Comparison of ENCODE assay signal across 18 cellular contexts in the genomic region with DNA sequence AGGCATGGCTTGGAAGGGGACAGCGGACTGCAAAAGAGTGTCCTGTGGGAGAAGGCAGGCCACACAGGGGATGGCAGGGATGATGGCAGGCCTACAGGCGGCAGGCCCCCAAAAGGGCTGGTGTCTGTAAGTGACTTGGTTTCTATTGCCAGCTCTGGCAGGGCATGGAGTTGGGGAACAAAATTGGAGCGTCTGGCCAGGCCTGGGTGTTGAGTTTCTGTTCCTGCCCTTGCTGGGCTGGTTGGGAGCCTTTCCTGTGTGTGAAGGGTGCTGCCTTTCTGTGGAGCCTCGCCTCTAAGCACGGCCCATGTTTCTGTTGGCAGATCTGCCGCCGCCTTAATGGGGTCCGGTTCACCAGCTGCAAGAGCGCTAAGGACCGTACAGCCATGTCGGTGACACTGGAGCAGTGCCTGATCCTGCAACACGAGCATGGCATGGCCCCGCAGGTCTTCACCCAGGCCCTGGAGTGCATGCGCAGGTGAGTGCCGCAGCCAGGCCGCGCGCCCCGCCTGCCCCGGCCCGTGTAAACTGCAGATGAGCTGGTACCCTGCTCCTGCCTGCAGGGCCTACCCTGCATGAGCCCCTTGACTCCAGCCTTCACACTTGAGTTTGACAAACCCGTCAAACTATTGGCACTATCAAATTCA. TPM values are rescaled to one million over a fixed set of nuclear protein-coding genes. Genes with fewer than 3 reads are reported as not detected.
DNase-seq lines count a peak whose midpoint lies in the region; ATAC-seq and TF ChIP-seq lines count a peak whose summit lies in the region.
"Had no signal": no experiment of that assay in that cellular context is flagged by ENCODE, and none has a peak within 500 bp of the region (broad histone marks: within the 10 kb centered on the region; RNA-seq: fewer than 3 reads in every experiment).

No MANE protein-coding gene starts in this region.

- no peaks in the 10 kb centered on the region for H3K9me3 ChIP-seq in left ventricle myocardium inferior (replicated peaks)

- no peaks in the 10 kb centered on the region for H3K9me3 Mint-ChIP-seq in activated CD4-positive, alpha-beta T cell treated with anti-CD3 and anti-CD28 coated beads, Interleukin-2, amount 10 ng/mL, durations not matched to agents 24 days and 14 days
- H3K9me3 Mint-ChIP-seq in stimulated activated effector memory CD8-positive, alpha-beta T cell treated with anti-CD3 and anti-CD28 coated beads, Interleukin-12 subunit alpha, Interleukin-12 subunit beta, amount 100 ng/mL, for 72 hours = no peaks in the 10 kb centered on the region
- H3K9me3 Mint-ChIP-seq: HFFc6 had no signal

- peaks cover 50% of the 10 kb centered on the region for H3K36me3 Mint-ChIP-seq in activated CD4-positive, alpha-beta T cell treated with anti-CD3 and anti-CD28 coated beads, Interleukin-2, amount 10 ng/mL, durations not matched to agents 24 days and 14 days (ENCODE audit: low read depth)
- H3K36me3 Mint-ChIP-seq in stimulated activated effector memory CD8-positive, alpha-beta T cell treated with anti-CD3 and anti-CD28 coated beads, Interleukin-12 subunit alpha, Interleukin-12 subunit beta, amount 100 ng/mL, for 72 hours = peaks cover 87% of the 10 kb centered on the region

- no CpG with 5 or more reads among the region's 22 CpGs for WGBS in mesendoderm (ENCODE audit: extremely low coverage, insufficient coverage, low lambda C conversion rate)

- H2BK5ac ChIP-seq in mesendoderm (ENCODE audit: low read length) = no peak overlapping the region

- H3K4me3 ChIP-seq in left ventricle myocardium inferior (no peak overlapping the region), mesendoderm (ENCODE audit: low read length) (no peak overlapping the region)

- H3K4me3 Mint-ChIP-seq in activated CD4-positive, alpha-beta T cell treated with anti-CD3 and anti-CD28 coated beads, Interleukin-2, amount 10 ng/mL, durations not matched to agents 24 days and 14 days = no peak overlapping the region
- no peak overlapping the region for H3K4me3 Mint-ChIP-seq in stimulated activated effector memory CD8-positive, alpha-beta T cell treated with anti-CD3 and anti-CD28 coated beads, Interleukin-12 subunit alpha, Interleukin-12 subunit beta, amount 100 ng/mL, for 72 hours
- H3K4me3 Mint-ChIP-seq: CD14-positive monocyte, HFFc6 had no signal

- H3K4ac ChIP-seq in mesendoderm (ENCODE audit: low read depth, low read length) = no peak overlapping the region

- H3K36me3 ChIP-seq in left ventricle myocardium inferior (peaks cover 77% of the 10 kb centered on the region), mesendoderm (ENCODE audit: control insufficient read depth, insufficient read depth, low read length) (peaks cover 4% of the 10 kb centered on the region)

- no peak overlapping the region for H3K18ac ChIP-seq in mesendoderm (ENCODE audit: low read length)

- no peaks in the 10 kb centered on the region for H3K79me1 ChIP-seq in mesendoderm (ENCODE audit: low read length)

- no peak overlapping the region for H2BK15ac ChIP-seq in mesendoderm (replicated peaks; ENCODE audit: low read depth)

- H3K4me2 ChIP-seq in mesendoderm (ENCODE audit: low read length) = no peak overlapping the region

- TF ChIP-seq CTCF in left ventricle myocardium inferior (IDR thresholded peaks at IDR 0.05; ENCODE audit: borderline replicate concordance) = no peak

- H3K79me2 ChIP-seq in mesendoderm (ENCODE audit: control insufficient read depth, insufficient read depth, low read length) = no peaks in the 10 kb centered on the region

- H4K5ac ChIP-seq in mesendoderm (ENCODE audit: low read length) = no peak overlapping the region

- H3K4me1 ChIP-seq in left ventricle myocardium inferior (peaks cover 20% of the 10 kb centered on the region), mesendoderm (ENCODE audit: control insufficient read depth, low read depth, low read length) (no peaks in the 10 kb centered on the region)

- no peak overlapping the region for H2BK120ac ChIP-seq in mesendoderm (ENCODE audit: low read depth, low read length)

- no peak overlapping the region for H4K8ac ChIP-seq in mesendoderm (ENCODE audit: low read depth, low read length)

- H3K9ac ChIP-seq in mesendoderm (ENCODE audit: low read length) = no peak overlapping the region

- no peak overlapping the region for H3K56ac ChIP-seq in mesendoderm (ENCODE audit: low read length)

- H3K4me1 Mint-ChIP-seq in activated CD4-positive, alpha-beta T cell treated with anti-CD3 and anti-CD28 coated beads, Interleukin-2, amount 10 ng/mL, durations not matched to agents 24 days and 14 days = no peaks in the 10 kb centered on the region
- H3K4me1 Mint-ChIP-seq in stimulated activated effector memory CD8-positive, alpha-beta T cell treated with anti-CD3 and anti-CD28 coated beads, Interleukin-12 subunit alpha, Interleukin-12 subunit beta, amount 100 ng/mL, for 72 hours = no peaks in the 10 kb centered on the region
- H3K4me1 Mint-ChIP-seq: CD14-positive monocyte had no signal

- H3K27me3 ChIP-seq in left ventricle myocardium inferior (ENCODE audit: low read depth) (no peaks in the 10 kb centered on the region), mesendoderm (ENCODE audit: insufficient read depth, low read length, poor library complexity) (no peaks in the 10 kb centered on the region)

- no peak overlapping the region for H2AK5ac ChIP-seq in mesendoderm (ENCODE audit: low read length)

- intact Hi-C loops in activated CD4-positive, alpha-beta T cell treated with anti-CD3 and anti-CD28 coated beads, Interleukin-2, amount 10 ng/mL, durations not matched to agents 24 days and 14 days (cut with micrococcal nuclease) = no loop called here
- intact Hi-C loops in Right ventricle myocardium superior (cut with DNase I) = loop anchor here (10.0 kb wide), 1 partner anchor 162 kb away; no protein-coding TSS in a partner anchor
- intact Hi-C loops in left ventricle myocardium inferior (cut with micrococcal nuclease) = no loop called here
- intact Hi-C loops in left ventricle myocardium superior (cut with micrococcal nuclease) = no loop called here

- DNase-seq in activated CD4-positive, alpha-beta T cell treated with anti-CD3 and anti-CD28 coated beads, Interleukin-2, amount 10 ng/mL, durations not matched to agents 24 days and 14 days = no peak
- DNase-seq in activated CD4-positive, alpha-beta T cell treated with anti-CD3 and anti-CD28 coated beads for 4 hours = no peak
- DNase-seq in Right ventricle myocardium superior = no peak
- no peak for DNase-seq in left ventricle myocardium inferior
- no peak for DNase-seq in left ventricle myocardium superior
- DNase-seq in stimulated activated effector memory CD8-positive, alpha-beta T cell treated with anti-CD3 and anti-CD28 coated beads, Interleukin-12 subunit alpha, Interleukin-12 subunit beta, amount 100 ng/mL, for 72 hours (ENCODE audit: low spot score in 2 of 2) = no peak
- DNase-seq in mesendoderm = no peak
- DNase-seq: DND-41; HFFc6; NCI-H1417; NCI-H187; NCI-H2107; NCI-H510A; NCI-H748 treated with DMSO at 0.1 percent for 48 hours; NK-92 treated with Interleukin-12 subunit alpha and Interleukin-12 subunit beta, amount 100 ng/mL, for 24 hours had no signal

- ATAC-seq in Right ventricle myocardium superior (ENCODE audit: poor library complexity) (peak; percentile 25), left ventricle myocardium superior (peak; percentile 12), GM21390 (IDR thresholded peaks at IDR 0.05; ENCODE audit: unreplicated experiment) (no peak)
- ATAC-seq in stimulated activated effector memory CD8-positive, alpha-beta T cell treated with anti-CD3 and anti-CD28 coated beads, Interleukin-12 subunit alpha, Interleukin-12 subunit beta, amount 100 ng/mL, for 72 hours = no peak

- no peak overlapping the region for H3K23ac ChIP-seq in mesendoderm (ENCODE audit: low read length)

- H3K27me3 Mint-ChIP-seq in activated CD4-positive, alpha-beta T cell treated with anti-CD3 and anti-CD28 coated beads, Interleukin-2, amount 10 ng/mL, durations not matched to agents 24 days and 14 days = no peaks in the 10 kb centered on the region

- peak overlapping the region; percentile 45 for H3K27ac Mint-ChIP-seq in activated CD4-positive, alpha-beta T cell treated with anti-CD3 and anti-CD28 coated beads, Interleukin-2, amount 10 ng/mL, durations not matched to agents 24 days and 14 days
- H3K27ac Mint-ChIP-seq in stimulated activated effector memory CD8-positive, alpha-beta T cell treated with anti-CD3 and anti-CD28 coated beads, Interleukin-12 subunit alpha, Interleukin-12 subunit beta, amount 100 ng/mL, for 72 hours = peak overlapping the region; percentile 81
- H3K27ac Mint-ChIP-seq: HFFc6 had no signal

- H3K27ac ChIP-seq in left ventricle myocardium inferior (replicated peaks) (no peak overlapping the region), mesendoderm (ENCODE audit: low read depth, low read length) (no peak overlapping the region)
- H3K27ac ChIP-seq: 22Rv1 had no signal

RNA-seq across cellular contexts. Expression of gene COA5, which starts 31.5 kb away (rescaled TPM):
- 20.4 and 22.0 TPM in 2 replicates for total RNA-seq in activated CD4-positive, alpha-beta T cell treated with anti-CD3 and anti-CD28 coated beads, Interleukin-2, amount 10 ng/mL, durations not matched to agents 24 days and 14 days
- 26.8 TPM for total RNA-seq in Right ventricle myocardium superior
- 33.3 TPM for total RNA-seq in left ventricle myocardium inferior
- 28.2 TPM for total RNA-seq in left ventricle myocardium superior
- polyA plus RNA-seq in mesendoderm (2013, experiment 1 of 2) = 30.2 TPM
- polyA plus RNA-seq in mesendoderm (2013, experiment 2 of 2) = 29.8 TPM

RNA-seq across cellular contexts. Expression of gene UNC50, which starts 31.6 kb away (rescaled TPM):
- 38.5 and 39.0 TPM in 2 replicates for total RNA-seq in activated CD4-positive, alpha-beta T cell treated with anti-CD3 and anti-CD28 coated beads, Interleukin-2, amount 10 ng/mL, durations not matched to agents 24 days and 14 days
- total RNA-seq in Right ventricle myocardium superior (26.4 TPM), left ventricle myocardium inferior (32.0 TPM), left ventricle myocardium superior (28.5 TPM)
- 56.6 TPM for polyA plus RNA-seq in mesendoderm (2013, experiment 1 of 2)
- polyA plus RNA-seq in mesendoderm (2013, experiment 2 of 2) = 54.3 TPM

Comparison
In these comparisons a context has a peak if more than half of its experiments do, and no peak if none do; other contexts are left out.
1. ATAC-seq: peak in Right ventricle myocardium superior (single experiment) and left ventricle myocardium superior (single experiment); none in stimulated activated effector memory CD8-positive, alpha-beta T cell treated with anti-CD3 and anti-CD28 coated beads, Interleukin-12 subunit alpha, Interleukin-12 subunit beta, amount 100 ng/mL, for 72 hours (single experiment) and GM21390 (single experiment).